In the genomic region with DNA sequence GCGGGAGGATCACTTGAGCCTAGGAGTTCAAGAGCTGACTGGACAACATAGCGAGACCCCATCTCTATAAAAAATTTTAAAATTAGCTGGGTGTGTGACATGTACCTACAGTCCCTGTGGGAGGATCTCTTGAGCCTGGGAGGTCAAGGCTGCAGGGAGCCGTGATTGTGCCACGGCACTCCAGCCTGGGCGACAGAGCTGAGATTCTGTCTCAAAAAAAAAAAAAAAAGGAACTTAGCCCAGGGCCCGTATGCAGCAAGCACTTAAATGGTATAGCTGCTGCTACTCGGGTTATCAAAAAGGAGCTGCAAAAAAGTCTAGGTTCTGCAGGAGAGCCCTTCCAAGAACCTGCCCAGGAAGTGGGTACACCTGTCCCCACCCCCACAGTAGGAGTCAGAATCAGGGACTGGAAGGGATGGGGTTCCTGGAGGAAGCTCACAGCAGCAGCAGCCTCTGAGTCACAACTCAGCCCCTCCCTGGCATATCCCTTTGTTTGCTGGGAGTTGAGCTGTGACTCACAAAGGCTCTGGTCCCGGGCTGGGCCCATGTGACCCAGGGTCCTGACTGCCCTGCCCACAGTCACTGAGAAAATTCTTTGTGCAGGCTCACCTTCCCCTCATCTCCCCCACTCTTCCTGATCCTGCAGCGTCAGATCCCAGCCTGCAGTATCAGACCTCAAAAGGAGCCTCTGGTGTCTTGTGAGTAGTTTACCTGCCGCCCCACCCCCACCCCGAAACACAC, we compare ENCODE assay signal across 8 cellular contexts. TPM values are rescaled to one million over a fixed set of nuclear protein-coding genes. Genes with fewer than 3 reads are reported as not detected.
DNase-seq lines count a peak whose midpoint lies in the region; ATAC-seq and TF ChIP-seq lines count a peak whose summit lies in the region.

A gene with protein sequence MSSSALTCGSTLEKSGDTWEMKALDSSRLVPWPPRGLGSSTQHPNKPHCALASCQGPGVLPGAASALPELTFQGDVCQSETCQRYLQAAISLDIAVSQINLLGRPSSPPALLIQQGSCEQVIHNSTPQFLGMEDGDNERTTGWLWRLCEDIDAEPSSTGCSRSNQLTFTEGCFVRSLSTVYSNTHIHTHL (plus strand): TSS at position 576 of the 741 bp plus-strand sequence. CDS start 13,031 bp downstream, outside the sequence.

- no peak within 1 kb of the TSS for H2AFZ ChIP-seq in GM23338

- H3K4me1 Mint-ChIP-seq in GM23338: peaks cover 29% of the 10 kb centered on the region
- peaks cover 10% of the 10 kb centered on the region for H3K4me1 Mint-ChIP-seq in stimulated activated memory B cell treated with anti-CD40 and anti-IgM and Interleukin-4, amounts not matched to agents 10 μg/mL and 1 μg/mL and 100 μg/mL, for 72 hours

- H3K36me3 Mint-ChIP-seq in GM23338 (ENCODE audit: low read depth): no peaks in the 10 kb centered on the region; the same call in 2 of the 3 replicates
- H3K36me3 Mint-ChIP-seq in stimulated activated memory B cell treated with anti-CD40 and anti-IgM and Interleukin-4, amounts not matched to agents 10 μg/mL and 1 μg/mL and 100 μg/mL, for 72 hours: peaks cover 5% of the 10 kb centered on the region

- H3K9me3 ChIP-seq in right lobe of liver (no peaks in the 10 kb centered on the region), upper lobe of left lung (no peaks in the 10 kb centered on the region)

- peak within 1 kb of the TSS; percentile 99 for H3K27ac Mint-ChIP-seq in GM23338
- no peak within 1 kb of the TSS for H3K27ac Mint-ChIP-seq in stimulated activated memory B cell treated with anti-CD40 and anti-IgM and Interleukin-4, amounts not matched to agents 10 μg/mL and 1 μg/mL and 100 μg/mL, for 72 hours

- H3K9me3 Mint-ChIP-seq in GM23338: no peaks in the 10 kb centered on the region
- H3K9me3 Mint-ChIP-seq in stimulated activated memory B cell treated with anti-CD40 and anti-IgM and Interleukin-4, amounts not matched to agents 10 μg/mL and 1 μg/mL and 100 μg/mL, for 72 hours: peaks cover 4% of the 10 kb centered on the region

- H3K27me3 ChIP-seq in GM23338 (ENCODE audit: insufficient read depth): no peaks in the 10 kb centered on the region
- no peaks in the 10 kb centered on the region for H3K27me3 ChIP-seq in dorsolateral prefrontal cortex
- no peaks in the 10 kb centered on the region for H3K27me3 ChIP-seq in right lobe of liver
- no peaks in the 10 kb centered on the region for H3K27me3 ChIP-seq in upper lobe of left lung

- H3K4me3 Mint-ChIP-seq in GM23338: peak within 1 kb of the TSS; percentile 58; the same call in 2 of the 3 replicates
- H3K4me3 Mint-ChIP-seq in stimulated activated memory B cell treated with anti-CD40 and anti-IgM and Interleukin-4, amounts not matched to agents 10 μg/mL and 1 μg/mL and 100 μg/mL, for 72 hours: no peak within 1 kb of the TSS

- H3K4me1 ChIP-seq in GM23338 (ENCODE audit: insufficient read depth): peaks cover 22% of the 10 kb centered on the region
- no peaks in the 10 kb centered on the region for H3K4me1 ChIP-seq in right lobe of liver
- peaks cover 0 to 14% (median 6%) of the 10 kb centered on the region in 4 donors for H3K4me1 ChIP-seq in upper lobe of left lung

- H3K36me3 ChIP-seq in GM23338 (ENCODE audit: insufficient read depth) (no peaks in the 10 kb centered on the region), right lobe of liver (no peaks in the 10 kb centered on the region), upper lobe of left lung (no peaks in the 10 kb centered on the region)

- ATAC-seq in GM23338: peak; percentile 93
- peak; percentile 71 to 95 (median 76) for ATAC-seq in right lobe of liver
- peak; percentile 89 to 96 for ATAC-seq in upper lobe of left lung (ENCODE audit: low FRiP score in 2 of 2)
- no peak for ATAC-seq in stimulated activated memory B cell treated with anti-CD40 and anti-IgM and Interleukin-4, amounts not matched to agents 10 μg/mL and 1 μg/mL and 100 μg/mL, for 72 hours
- no peak for ATAC-seq in GM21423 (IDR thresholded peaks at IDR 0.05; ENCODE audit: unreplicated experiment)

- DNase-seq in GM23338 (ENCODE audit: low spot score): peak; percentile 92
- DNase-seq in NCI-H460 (ENCODE audit: extremely low read depth, low read depth): peak; percentile 51
- peak in 8 of 10 donors; percentile 38 to 91 (median 71) for DNase-seq in dorsolateral prefrontal cortex
- peak; percentile 47 to 58 (median 54) for DNase-seq in right lobe of liver
- peak in 1 of 2 donors; percentile 86 for DNase-seq in upper lobe of left lung
- no peak for DNase-seq in stimulated activated CD4-positive, alpha-beta T cell treated with anti-CD3 and anti-CD28 coated beads, Interleukin-1b, Interleukin-23, amount 100 ng/mL, for 48 hours

- no peaks in the 10 kb centered on the region for H3K79me2 ChIP-seq in GM23338 (replicated peaks; ENCODE audit: insufficient read depth)

- intact Hi-C loops in dorsolateral prefrontal cortex (cut with DNase I) (loop anchor here in 1 of 2 donors (5.0 kb wide), 1 partner anchor 43 kb away; no protein-coding TSS in a partner anchor), right lobe of liver (cut with DNase I) (no loop called here)

- H3F3A ChIP-seq in GM23338 (replicated peaks; ENCODE audit: low read depth): 0 out of 2 replicates have a peak, but pooled peaks cover 2% of the 10 kb centered on the region

- H4K20me1 ChIP-seq in GM23338 (replicated peaks; ENCODE audit: insufficient read depth): no peaks in the 10 kb centered on the region

- H3K27me3 Mint-ChIP-seq in GM23338 (ENCODE audit: insufficient read depth, low read depth, poor library complexity): peaks cover 3% of the 10 kb centered on the region
- peaks cover 60% of the 10 kb centered on the region for H3K27me3 Mint-ChIP-seq in stimulated activated memory B cell treated with anti-CD40 and anti-IgM and Interleukin-4, amounts not matched to agents 10 μg/mL and 1 μg/mL and 100 μg/mL, for 72 hours

- no peak for TF ChIP-seq EP300 in upper lobe of left lung (IDR thresholded peaks at IDR 0.05)

- WGBS in right lobe of liver (ENCODE audit: insufficient coverage, low coverage, low lambda C conversion rate, missing lambda C conversion rate): 72% methylated on average over 8 of the region's 11 CpGs
- 62 to 69% methylated on average over 11 of the region's 11 CpGs for WGBS in upper lobe of left lung, 2 donors

- H3K4me2 ChIP-seq in GM23338: peak within 1 kb of the TSS; percentile 31; the same call in 1 of the 2 replicates

- H3K4me3 ChIP-seq in GM23338 (no peak within 1 kb of the TSS), dorsolateral prefrontal cortex (no peak within 1 kb of the TSS), right lobe of liver (no peak within 1 kb of the TSS), upper lobe of left lung (no peak within 1 kb of the TSS)

- H3K9me2 ChIP-seq in GM23338 (ENCODE audit: insufficient read depth): no peaks in the 10 kb centered on the region

- TF ChIP-seq CTCF in GM23338 (conservative IDR thresholded peaks at IDR 0.05; ENCODE audit: low read depth in 2 of 2) (no peak), dorsolateral prefrontal cortex (IDR thresholded peaks at IDR 0.05 in 54 of 56, conservative IDR thresholded peaks at IDR 0.05 in 2 of 56; ENCODE audit: low read depth in 1 of 56, partially characterized antibody in 56 of 56) (no peak), right lobe of liver (IDR thresholded peaks at IDR 0.05) (no peak), upper lobe of left lung (IDR thresholded peaks at IDR 0.05) (no peak)

- H3K27ac ChIP-seq in GM23338 (ENCODE audit: low read depth) (peak within 1 kb of the TSS; percentile 85), dorsolateral prefrontal cortex (peak within 1 kb of the TSS in 22 of 59 donors; percentile 8 to 84 (median 49)), right lobe of liver (no peak within 1 kb of the TSS), upper lobe of left lung (peak within 1 kb of the TSS in 3 of 4 donors; percentile 3 to 13 (median 10))

- TF ChIP-seq POLR2A in right lobe of liver (IDR thresholded peaks at IDR 0.05) (no peak), upper lobe of left lung (IDR thresholded peaks at IDR 0.05) (peak in 1 of 4 donors; percentile 8)

TF ChIP-seq in GM23338, 12 proteins besides CTCF, POLR2A, EP300 and RAD21:
- TF ChIP-seq CREB1 (CRISPR knock-in tag; IDR thresholded peaks at IDR 0.05; ENCODE audit: low read depth) (peak; percentile 52), POLR2AphosphoS5 (IDR thresholded peaks at IDR 0.05; ENCODE audit: low read depth) (no peak)

RNA-seq across cellular contexts. Expression of the gene that starts here (rescaled TPM):
- 0.10 TPM in 1 of 2 replicates, not detected in the other for total RNA-seq in GM23338 (2014; rRNA removed; shearing (Covaris generic))
- 0.65 and 0.70 TPM in 2 replicates for polyA plus RNA-seq in GM23338 (2016; fragmentation: Nextera tagmentation; extraction: Ambion mirVana)
- total RNA-seq in NCI-H460 (2014; rRNA removed; shearing (Covaris generic)): 0.12 TPM in 1 of 2 replicates, not detected in the other
- polyA plus RNA-seq in NCI-H460 (2014; cell fraction: nucleus; rRNA removed): not detected in 2 replicates
- under 1 TPM in 2 of 120 experiments, not detected in 118; 0.19 to 0.22 TPM for total RNA-seq in dorsolateral prefrontal cortex
- total RNA-seq in right lobe of liver: under 1 TPM in 1 of 6 experiments, not detected in 5; 0.09 TPM
- 1 to 10 TPM in 1 of 6 donors, under 1 TPM in 3, not detected in 2; 0.27 to 1.0 (median 0.36) TPM for total RNA-seq in upper lobe of left lung

Comparison
In these comparisons a context has a peak if more than half of its experiments do, and no peak if none do; other contexts are left out.
1. Peak in DNase-seq, ATAC-seq, H3K27ac ChIP-seq and H3K4me2 ChIP-seq in GM23338; RNA of the gene not detected or under 1 TPM.
2. Peak in DNase-seq in NCI-H460; RNA of the gene not detected or under 1 TPM.
3. Peak in DNase-seq in dorsolateral prefrontal cortex; RNA of the gene not detected or under 1 TPM.
4. Peak in DNase-seq and ATAC-seq in right lobe of liver; RNA of the gene not detected or under 1 TPM.
5. ATAC-seq: peak in upper lobe of left lung (2 of 2); none in stimulated activated memory B cell treated with anti-CD40 and anti-IgM and Interleukin-4, amounts not matched to agents 10 μg/mL and 1 μg/mL and 100 μg/mL, for 72 hours (single experiment) and GM21423 (single experiment).
6. H3K27ac ChIP-seq: peak in upper lobe of left lung (3 of 4); none in right lobe of liver (0 of 3).